11 cellular contexts compared by ENCODE assay signal in the genomic region with DNA sequence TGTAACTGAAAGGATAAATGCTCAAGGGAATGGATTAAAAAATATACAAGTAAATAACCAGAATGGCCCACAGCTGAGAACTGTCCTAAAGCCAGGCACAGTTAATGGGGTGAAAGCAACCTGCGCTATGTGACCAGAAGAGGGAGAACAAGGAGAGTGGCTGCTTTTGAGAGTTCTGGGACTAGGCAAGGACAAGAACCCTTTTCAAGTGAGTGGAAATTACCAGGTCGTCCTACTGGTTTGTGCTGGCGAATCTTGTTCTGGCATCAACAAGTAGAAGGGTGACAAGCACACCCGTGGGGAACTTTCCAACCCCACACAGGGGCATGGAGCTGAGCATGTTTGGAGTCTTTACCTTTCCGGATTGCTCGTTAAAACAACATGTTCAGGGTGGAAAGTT.
DNase-seq lines count a peak whose midpoint lies in the region; ATAC-seq and TF ChIP-seq lines count a peak whose summit lies in the region.
"Had no signal": no experiment of that assay in that cellular context is flagged by ENCODE, and none has a peak within 500 bp of the region (broad histone marks: within the 10 kb centered on the region; RNA-seq: fewer than 3 reads in every experiment).

No MANE protein-coding gene starts in this region.

- no peaks in the 10 kb centered on the region for H3K9me2 ChIP-seq in SK-N-SH
- no peaks in the 10 kb centered on the region for H3K9me2 ChIP-seq in MM.1S (replicated peaks; ENCODE audit: insufficient read depth, low read length)

- no peak overlapping the region for H3K18ac ChIP-seq in H9 (ENCODE audit: insufficient read length, low read depth, low read length)

- no peak overlapping the region for H3K27ac Mint-ChIP-seq in H9
- H3K27ac Mint-ChIP-seq: activated naive CD8-positive, alpha-beta T cell treated with anti-CD3 and anti-CD28 coated beads for 36 hours had no signal

- no peak overlapping the region for H2AK5ac ChIP-seq in H9 (ENCODE audit: insufficient read length, low read length)

- H2AFZ ChIP-seq in H9 (ENCODE audit: low read length) (no peak overlapping the region), SK-N-SH (ENCODE audit: low read depth) (no peak overlapping the region), fibroblast of lung (ENCODE audit: low read length) (no peak overlapping the region), MM.1S (ENCODE audit: low read length) (no peak overlapping the region)

- no peak overlapping the region for H2BK120ac ChIP-seq in H9 (ENCODE audit: low read depth, low read length, poor library complexity, severe bottlenecking)

- H3K4me1 ChIP-seq in H9 (ENCODE audit: insufficient read depth, low read length) (no peaks in the 10 kb centered on the region), SK-N-SH (ENCODE audit: control insufficient read depth in 1 of 2, insufficient read depth in 2 of 2, low read depth in 1 of 2, low read length in 1 of 2) (no peaks in the 10 kb centered on the region), fibroblast of lung (ENCODE audit: control insufficient read depth, extremely low read depth, insufficient read depth, low read length) (no peaks in the 10 kb centered on the region), MM.1S (ENCODE audit: low read length) (no peaks in the 10 kb centered on the region)

- no peak overlapping the region for H3K56ac ChIP-seq in H9 (ENCODE audit: insufficient read length, low read depth, low read length)

- H3K9ac ChIP-seq in H9 (ENCODE audit: extremely low read depth, insufficient read length, low read length) (no peak overlapping the region), SK-N-SH (no peak overlapping the region), fibroblast of lung (ENCODE audit: insufficient read depth, low read length) (no peak overlapping the region), MM.1S (ENCODE audit: low read length) (no peak overlapping the region)

- H4K5ac ChIP-seq in H9 (ENCODE audit: insufficient read length, low read depth, low read length): no peak overlapping the region

- no peak overlapping the region for H3K4me3 ChIP-seq in SK-N-SH (ENCODE audit: low read depth in 2 of 2, low read length in 1 of 2)
- H3K4me3 ChIP-seq in fibroblast of lung (replicated peaks in 1 of 4; ENCODE audit: control extremely low read depth in 1 of 4, insufficient read depth in 1 of 4, low read depth in 3 of 4, low read length in 4 of 4): no peak overlapping the region
- no peak overlapping the region for H3K4me3 ChIP-seq in MM.1S (ENCODE audit: low read length)

- H3K9me3 ChIP-seq in H9 (ENCODE audit: control insufficient read depth, low read depth, low read length) (no peaks in the 10 kb centered on the region), SK-N-SH (peaks cover 9% of the 10 kb centered on the region), fibroblast of lung (ENCODE audit: control insufficient read depth, insufficient read depth, low read depth, low read length) (no peaks in the 10 kb centered on the region), MM.1S (replicated peaks; ENCODE audit: insufficient read depth, low read length) (no peaks in the 10 kb centered on the region)

- no peak overlapping the region for H4K8ac ChIP-seq in H9 (replicated peaks; ENCODE audit: insufficient read length, low read depth, low read length)

- H3K27me3 ChIP-seq in H9 (ENCODE audit: insufficient read depth, low read length) (no peaks in the 10 kb centered on the region), SK-N-SH (ENCODE audit: insufficient read depth) (no peaks in the 10 kb centered on the region), fibroblast of lung (ENCODE audit: control insufficient read depth, insufficient read depth, low read length) (no peaks in the 10 kb centered on the region), MM.1S (replicated peaks; ENCODE audit: insufficient read depth, low read length) (no peaks in the 10 kb centered on the region)

- no peak for ATAC-seq in HG03439 (IDR thresholded peaks at IDR 0.05; ENCODE audit: unreplicated experiment)

- POLR2A ChIA-PET in SK-N-SH (lab: Yijun Ruan, JAX): no interaction called here

- 0 out of 2 replicates have a peak, but pooled peaks have one; percentile 13 for TF ChIP-seq RAD21 in SK-N-SH (IDR thresholded peaks at IDR 0.05; ENCODE audit: low read length)

- no peak overlapping the region for H2BK5ac ChIP-seq in H9 (ENCODE audit: insufficient read length, low read length)

- no peak overlapping the region for H3K4ac ChIP-seq in H9 (ENCODE audit: low read depth, low read length)

- TF ChIP-seq EP300 in SK-N-SH (IDR thresholded peaks at IDR 0.05; ENCODE audit: borderline replicate concordance in 1 of 2, low read depth in 1 of 2, low read length in 1 of 2): no peak

- H3K23me2 ChIP-seq in H9 (ENCODE audit: insufficient read length, low read depth, low read length, poor library complexity, severe bottlenecking): no peaks in the 10 kb centered on the region

- H3K27me3 Mint-ChIP-seq in H9 (ENCODE audit: low read depth): no peaks in the 10 kb centered on the region
- H3K27me3 Mint-ChIP-seq: activated naive CD8-positive, alpha-beta T cell treated with anti-CD3 and anti-CD28 coated beads for 36 hours had no signal

- no peak overlapping the region for H3K14ac ChIP-seq in H9 (ENCODE audit: insufficient read depth, low read length)

- no peak overlapping the region for H3T11ph ChIP-seq in H9 (ENCODE audit: low read length)

- peaks cover 0 to 8% (median 0%) of the 10 kb centered on the region in 3 experiments; a peak in 2 of 7 replicates for H3K36me3 Mint-ChIP-seq in H9 (ENCODE audit: insufficient read depth in 1 of 3, low read depth in 3 of 3)
- H3K36me3 Mint-ChIP-seq: activated naive CD8-positive, alpha-beta T cell treated with anti-CD3 and anti-CD28 coated beads for 36 hours had no signal

- H3K36me3 ChIP-seq in SK-N-SH (replicated peaks in 1 of 2; ENCODE audit: control insufficient read depth in 1 of 2, insufficient read depth in 2 of 2, low read length in 1 of 2): no peaks in the 10 kb centered on the region
- H3K36me3 ChIP-seq in fibroblast of lung (ENCODE audit: control insufficient read depth, insufficient read depth, low read length): no peaks in the 10 kb centered on the region
- no peaks in the 10 kb centered on the region for H3K36me3 ChIP-seq in MM.1S (replicated peaks; ENCODE audit: insufficient read depth, low read length)

- no CpG with 5 or more reads among the region's 6 CpGs for WGBS in H9 (ENCODE audit: extremely low coverage, insufficient read length, low lambda C conversion rate)
- 73% methylated on average over 6 of the region's 6 CpGs for WGBS in SK-N-SH (ENCODE audit: low lambda C conversion rate)

- H3K4me2 ChIP-seq in H9 (ENCODE audit: insufficient read depth, insufficient read length, low read length) (no peak overlapping the region), SK-N-SH (no peak overlapping the region), fibroblast of lung (ENCODE audit: extremely low read depth, insufficient read depth, low read length) (no peak overlapping the region), MM.1S (ENCODE audit: low read depth, low read length) (no peak overlapping the region)

- no peak overlapping the region for H2BK12ac ChIP-seq in H9 (ENCODE audit: insufficient read length, low read depth, low read length)

- H3K4me3 Mint-ChIP-seq in H9: no peak overlapping the region
- H3K4me3 Mint-ChIP-seq: activated naive CD8-positive, alpha-beta T cell treated with anti-CD3 and anti-CD28 coated beads for 36 hours had no signal

- H3K27ac ChIP-seq in H9 (ENCODE audit: insufficient read length, low read depth, low read length) (no peak overlapping the region), SK-N-SH (ENCODE audit: low read depth in 2 of 2, low read length in 1 of 2) (no peak overlapping the region), fibroblast of lung (ENCODE audit: insufficient read depth, low read length) (no peak overlapping the region), substantia nigra (ENCODE audit: low read depth, low read length, poor library complexity, severe bottlenecking) (peak overlapping the region; percentile 88), MM.1S (ENCODE audit: low read length) (no peak overlapping the region)

- TF ChIP-seq CTCF in H9 (conservative IDR thresholded peaks at IDR 0.05) (peak; percentile 62), SK-N-SH (IDR thresholded peaks at IDR 0.05) (peak; percentile 34; the same call in 1 of the 2 replicates), fibroblast of lung (conservative IDR thresholded peaks at IDR 0.05 in 1 of 2, IDR thresholded peaks at IDR 0.05 in 1 of 2; ENCODE audit: low read depth in 1 of 2, low read length in 2 of 2) (peak; percentile 26 to 27), MM.1S (IDR thresholded peaks at IDR 0.05; ENCODE audit: low read length) (no peak)

- no peak overlapping the region for H3K23ac ChIP-seq in H9 (ENCODE audit: insufficient read length, low read depth, low read length)

- H3K4me1 Mint-ChIP-seq in H9: peaks cover 0 to 2% of the 10 kb centered on the region in 2 experiments; a peak in 1 of 4 replicates
- H3K4me1 Mint-ChIP-seq: activated naive CD8-positive, alpha-beta T cell treated with anti-CD3 and anti-CD28 coated beads for 36 hours had no signal

- H3K9me3 Mint-ChIP-seq in H9: peaks cover 2 to 10% of the 10 kb centered on the region in 2 experiments

- H3K79me2 ChIP-seq in H9 (ENCODE audit: insufficient read depth, low read length) (no peaks in the 10 kb centered on the region), SK-N-SH (ENCODE audit: insufficient read depth) (no peaks in the 10 kb centered on the region), fibroblast of lung (ENCODE audit: control insufficient read depth, insufficient read depth, low read length) (no peaks in the 10 kb centered on the region), MM.1S (ENCODE audit: low read length) (no peaks in the 10 kb centered on the region)

- CTCF ChIA-PET in SK-N-SH (lab: Yijun Ruan, JAX): interaction anchor here (1.3 to 1.8 kb wide), 3 partner anchors 9 to 34 kb away, joined by 3 to 6 read pairs (median 4); no protein-coding TSS in a partner anchor

- no peaks in the 10 kb centered on the region for H4K20me1 ChIP-seq in H9 (ENCODE audit: control insufficient read depth, insufficient read depth, insufficient read length)
- H4K20me1 ChIP-seq in SK-N-SH (ENCODE audit: insufficient read depth): no peaks in the 10 kb centered on the region
- H4K20me1 ChIP-seq in fibroblast of lung (ENCODE audit: control insufficient read depth, extremely low read depth, insufficient read depth, low read length): no peaks in the 10 kb centered on the region
- no peaks in the 10 kb centered on the region for H4K20me1 ChIP-seq in MM.1S (ENCODE audit: insufficient read depth, low read length)

- DNase-seq in H9 (peak; percentile 50), SK-N-SH (no peak), fibroblast of lung (ENCODE audit: low read depth in 2 of 2) (peak in 1 of 2 donors; percentile 8), substantia nigra (lab: John Stamatoyannopoulos, UW) (no peak), NCI-H2107 treated with DMSO at 0.1 percent for 48 hours (lab: John Stamatoyannopoulos, UW; ENCODE audit: unreplicated experiment) (no peak), MM.1S (no peak)
- DNase-seq: activated CD4-positive, alpha-beta T cell treated with anti-CD3 and anti-CD28 coated beads, Interleukin-2, amount 50 U/mL, for 48 hours; activated naive CD8-positive, alpha-beta T cell treated with anti-CD3 and anti-CD28 coated beads for 36 hours; left ventricle myocardium superior; NCI-H2107 had no signal

- H3F3A ChIP-seq in SK-N-SH (replicated peaks; ENCODE audit: insufficient read depth) (no peaks in the 10 kb centered on the region), MM.1S (ENCODE audit: insufficient read depth, low read length) (no peaks in the 10 kb centered on the region)

- H2BK15ac ChIP-seq in H9 (ENCODE audit: low read depth, low read length): no peak overlapping the region

- H4K91ac ChIP-seq in H9 (ENCODE audit: insufficient read length, low read depth, low read length): no peak overlapping the region

- H3K79me1 ChIP-seq in H9 (ENCODE audit: insufficient read depth, low read depth, low read length, poor library complexity, severe bottlenecking): no peaks in the 10 kb centered on the region

- H2BK20ac ChIP-seq in H9 (ENCODE audit: low read depth, low read length, poor library complexity, severe bottlenecking): no peak overlapping the region
